1 cellular context compared by ENCODE assay signal in the genomic region with DNA sequence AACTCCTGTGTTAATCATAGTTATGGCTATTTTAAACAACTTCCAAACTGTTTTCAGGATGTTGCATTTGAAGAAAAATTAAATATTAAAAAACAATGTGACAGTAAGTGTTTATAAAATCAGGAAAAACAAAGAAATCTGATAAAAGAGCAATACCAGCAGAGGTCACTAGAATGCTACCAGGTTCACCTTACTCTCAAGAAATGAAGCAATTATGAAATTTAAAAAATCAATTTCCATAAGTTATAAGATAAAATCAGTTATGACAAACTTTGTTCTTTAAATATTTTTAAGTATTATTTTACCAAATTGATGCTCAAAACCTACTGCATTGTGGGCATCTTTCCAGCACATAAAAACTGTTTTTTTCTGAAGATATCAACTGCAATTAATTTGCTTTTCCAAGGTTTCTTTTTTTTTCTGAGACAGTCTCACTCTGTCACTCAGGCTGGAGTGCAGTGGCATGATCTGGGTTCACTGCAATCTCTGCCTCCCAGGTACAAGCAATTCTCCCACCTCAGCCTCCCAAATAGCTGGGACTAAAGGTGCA.
A peak's percentile ranks its signal among the peaks of the same experiment; 100 is the strongest.
TF ChIP-seq lines count a peak whose summit lies in the region.

No MANE protein-coding gene starts in this region.

TF ChIP-seq in K562, 482 proteins besides CTCF, POLR2A, EP300 and RAD21 (continued from another document):
- TF ChIP-seq DEAF1 (CRISPR knock-in tag; IDR thresholded peaks at IDR 0.05) (0 out of 2 replicates have a peak, but pooled peaks have one; percentile 33), NR3C1 (CRISPR knock-in tag; IDR thresholded peaks at IDR 0.05) (no peak), NFIC (IDR thresholded peaks at IDR 0.05) (no peak)
